10 cellular contexts compared by ENCODE assay signal in the genomic region with DNA sequence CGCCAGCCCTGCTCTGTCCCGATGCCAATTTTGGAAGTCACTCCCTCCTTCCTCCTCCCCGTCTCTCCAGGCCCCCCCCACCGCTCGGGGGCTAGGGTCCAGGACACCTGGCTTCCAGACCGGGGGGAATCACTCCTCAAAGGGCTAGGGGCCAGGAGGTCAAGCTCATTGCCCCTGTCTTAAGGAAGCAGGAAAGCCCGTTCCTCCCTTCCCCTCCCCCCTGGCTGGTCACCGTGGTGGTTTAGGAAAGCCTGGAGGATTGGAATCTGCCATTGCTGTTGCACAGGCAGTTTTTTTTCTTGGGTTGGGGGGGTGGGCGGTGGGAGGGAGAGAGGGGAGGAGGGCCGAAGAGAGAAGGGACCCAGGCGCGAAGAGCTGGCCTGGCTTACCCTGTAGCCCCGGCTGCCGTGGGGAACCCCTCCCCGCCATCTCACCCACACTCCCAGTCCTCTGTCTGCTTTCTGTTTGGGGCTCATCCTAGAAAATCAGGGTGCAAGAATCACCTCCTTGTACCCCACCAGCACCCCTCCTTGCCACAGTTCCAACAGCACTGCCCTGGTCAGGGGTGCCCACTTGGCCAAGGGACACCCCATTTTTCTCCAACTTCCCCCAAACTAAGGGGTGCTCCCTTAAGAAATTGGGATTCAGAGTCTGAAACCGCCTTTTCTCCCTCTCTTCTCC.
DNase-seq lines count a peak whose midpoint lies in the region; ATAC-seq and TF ChIP-seq lines count a peak whose summit lies in the region.
"Had no signal": no experiment of that assay in that cellular context is flagged by ENCODE, and none has a peak within 500 bp of the region (broad histone marks: within the 10 kb centered on the region; RNA-seq: fewer than 3 reads in every experiment).

No MANE protein-coding gene starts in this region.

- peak overlapping the region in 2 of 3 experiments; percentile 64 to 66 for H3K27ac Mint-ChIP-seq in nephron

- no peaks in the 10 kb centered on the region for H3K9me3 ChIP-seq in RWPE2 (ENCODE audit: severe bottlenecking)
- H3K9me3 ChIP-seq: neutrophil had no signal

- ATAC-seq in RWPE2 (ENCODE audit: low read depth): no peak
- ATAC-seq in HG02798 (IDR thresholded peaks at IDR 0.05; ENCODE audit: poor library complexity, unreplicated experiment): no peak
- no peak for ATAC-seq in HG02884 (IDR thresholded peaks at IDR 0.05; ENCODE audit: unreplicated experiment)
- ATAC-seq in HG02678 (IDR thresholded peaks at IDR 0.05; ENCODE audit: unreplicated experiment): no peak

- H3K36me3 Mint-ChIP-seq in nephron (ENCODE audit: low read depth): no peaks in the 10 kb centered on the region

- peaks cover 38% of the 10 kb centered on the region for H3K4me1 Mint-ChIP-seq in nephron

- H3K36me3 ChIP-seq in RWPE2 (ENCODE audit: low read depth): no peaks in the 10 kb centered on the region

- H3K4me3 ChIP-seq in RWPE2 (ENCODE audit: severe bottlenecking): peak overlapping the region; percentile 10
- H3K4me3 ChIP-seq in fibroblast of mammary gland (ENCODE audit: control insufficient read depth, low read depth, low read length): peak overlapping the region; percentile 46

- H3K27me3 ChIP-seq in RWPE2 (ENCODE audit: insufficient read depth, poor library complexity, severe bottlenecking): no peaks in the 10 kb centered on the region

- DNase-seq in GM03348 (ENCODE audit: low spot score): peak; percentile 75
- no peak for DNase-seq in RWPE2 (ENCODE audit: low spot score)
- peak; percentile 48 for DNase-seq in fibroblast of mammary gland (ENCODE audit: low read depth)
- no peak for DNase-seq in amniotic stem cell (lab: John Stamatoyannopoulos, UW)

- no peaks in the 10 kb centered on the region for H3K9me3 Mint-ChIP-seq in nephron
- H3K9me3 Mint-ChIP-seq: IgD-negative memory B cell had no signal

- peaks cover 51% of the 10 kb centered on the region for H3K27me3 Mint-ChIP-seq in nephron (ENCODE audit: low read depth)
- H3K27me3 Mint-ChIP-seq: IgD-negative memory B cell had no signal

- peak overlapping the region; percentile 58 to 77 (median 74) for H3K4me3 Mint-ChIP-seq in nephron

- TF ChIP-seq CTCF in RWPE2 (IDR thresholded peaks at IDR 0.05; ENCODE audit: poor library complexity, severe bottlenecking) (no peak), fibroblast of mammary gland (conservative IDR thresholded peaks at IDR 0.05; ENCODE audit: control insufficient read depth, insufficient read depth, low read depth, low read length) (no peak), nephron (IDR thresholded peaks at IDR 0.05; ENCODE audit: unreplicated experiment in 3 of 3) (no peak)

- H3K27ac ChIP-seq in RWPE2 (ENCODE audit: poor library complexity, severe bottlenecking): no peak overlapping the region
- H3K27ac ChIP-seq: neutrophil had no signal

- H3K4me1 ChIP-seq in RWPE2 (ENCODE audit: insufficient read depth, poor library complexity, severe bottlenecking): no peaks in the 10 kb centered on the region

Comparison
In these comparisons a context has a peak if more than half of its experiments do, and no peak if none do; other contexts are left out.
1. DNase-seq: peak in GM03348 (single experiment) and fibroblast of mammary gland (single experiment); none in RWPE2 (single experiment) and amniotic stem cell (single experiment).